Comparison of ENCODE assay signal across 17 cellular contexts in the genomic region with DNA sequence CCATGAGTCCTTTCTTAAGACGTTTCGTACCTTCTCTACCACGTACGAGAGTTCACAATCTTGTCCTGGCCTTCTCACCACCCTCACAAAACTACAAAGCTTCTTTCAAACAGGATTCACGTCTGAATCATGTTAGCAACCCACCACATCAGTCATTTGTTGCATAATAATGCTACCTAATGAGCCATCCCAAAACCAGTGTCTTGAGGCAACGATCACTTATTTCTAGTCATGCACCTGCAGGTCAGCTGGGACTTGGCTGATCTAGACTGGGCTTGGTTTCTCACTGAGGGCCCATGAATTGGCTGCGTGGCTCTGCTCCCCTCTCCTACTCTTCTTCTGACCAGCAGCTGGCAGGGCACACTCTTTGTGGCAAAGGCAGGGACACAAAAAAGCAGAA.
"Had no signal": no experiment of that assay in that cellular context is flagged by ENCODE, and none has a peak within 500 bp of the region (broad histone marks: within the 10 kb centered on the region; RNA-seq: fewer than 3 reads in every experiment).

No MANE protein-coding gene starts in this region.

- H3K4me1 ChIP-seq: thyroid gland had no signal

- H3K27ac Mint-ChIP-seq: naive thymus-derived CD8-positive, alpha-beta T cell; type B pancreatic cell had no signal

- H3K27me3 Mint-ChIP-seq: naive thymus-derived CD8-positive, alpha-beta T cell; type B pancreatic cell had no signal

- DNase-seq: effector CD8-positive, alpha-beta T cell; foreskin melanocyte; heart left ventricle; hypothalamus; kidney glomerular epithelial cell; mammary epithelial cell; mucosa of descending colon; naive thymus-derived CD8-positive, alpha-beta T cell; right cardiac atrium; stimulated activated CD4-positive, alpha-beta T cell treated with anti-CD3 and anti-CD28 coated beads, Interleukin-2, amount 100 ng/mL, for 48 hours; stimulated activated naive CD8-positive, alpha-beta T cell treated with anti-CD3 and anti-CD28 coated beads, Interleukin-15, Interleukin-2, amounts not matched to agents 100 U/mL and 50 U/mL, for 24 hours; thyroid gland had no signal

- H3K36me3 Mint-ChIP-seq: naive thymus-derived CD8-positive, alpha-beta T cell had no signal

- H3K4me3 ChIP-seq: coronary artery, heart left ventricle, mucosa of descending colon, smooth muscle cell, suprapubic skin, thyroid gland had no signal

- H3K27me3 ChIP-seq: heart left ventricle, suprapubic skin, thyroid gland had no signal

- H3K27ac ChIP-seq: coronary artery, heart left ventricle, suprapubic skin, thyroid gland had no signal

- H3K4me2 ChIP-seq: smooth muscle cell had no signal

- ATAC-seq: heart left ventricle; naive thymus-derived CD8-positive, alpha-beta T cell; right cardiac atrium; stimulated activated naive CD8-positive, alpha-beta T cell treated with anti-CD3 and anti-CD28 coated beads, Interleukin-15, Interleukin-2, amounts not matched to agents 100 U/mL and 50 U/mL, for 24 hours had no signal

- H3K4me3 Mint-ChIP-seq: naive thymus-derived CD8-positive, alpha-beta T cell; neural crest cell; type B pancreatic cell had no signal

- H3K36me3 ChIP-seq: heart left ventricle, suprapubic skin, thyroid gland had no signal
